In genomic region chr13:90824027-90824426, GRCh38 we compare ENCODE assay signal across 24 cellular contexts.
"Had no signal": no experiment of that assay in that cellular context is flagged by ENCODE, and none has a peak within 500 bp of the region (broad histone marks: within the 10 kb centered on the region; RNA-seq: fewer than 3 reads in every experiment).

No MANE protein-coding gene starts in this region.

- H3K9me3 ChIP-seq: esophagus muscularis mucosa, heart right ventricle, lower lobe of right lung, neutrophil, pancreas, right lobe of liver, suprapubic skin, transverse colon, upper lobe of right lung, uterus had no signal

- H3K27ac ChIP-seq: coronary artery, esophagus muscularis mucosa, heart right ventricle, lower lobe of right lung, neutrophil, pancreas, right lobe of liver, suprapubic skin, upper lobe of right lung, uterus had no signal

- H3K36me3 ChIP-seq: esophagus muscularis mucosa, heart right ventricle, lower lobe of right lung, neutrophil, pancreas, right lobe of liver, suprapubic skin, transverse colon, upper lobe of right lung, uterus had no signal

- H3K27me3 ChIP-seq: esophagus muscularis mucosa, heart right ventricle, neutrophil, pancreas, right lobe of liver, suprapubic skin, transverse colon, upper lobe of right lung, uterus had no signal

- H3K4me3 ChIP-seq: coronary artery, esophagus muscularis mucosa, heart right ventricle, lower lobe of right lung, pancreas, right lobe of liver, suprapubic skin, transverse colon, upper lobe of right lung, uterus had no signal

- DNase-seq: dermis blood vessel endothelial cell; effector memory CD4-positive, alpha-beta T cell; foreskin melanocyte; glutamatergic neuron; heart right ventricle; hippocampal formation; left ventricle myocardium superior; lower lobe of right lung; naive B cell; pancreas; right lobe of liver; small intestine; stimulated activated CD4-positive, alpha-beta T cell treated with anti-CD3 and anti-CD28 coated beads, Interleukin-15, amount 100 ng/mL, for 24 hours; stimulated activated CD4-positive, alpha-beta T cell treated with anti-CD3 and anti-CD28 coated beads, Interleukin-2, amount 100 ng/mL, for 48 hours; stimulated activated naive B cell treated with anti-CD40 and anti-IgM and Interleukin-4, amounts not matched to agents 10 μg/mL and 1 μg/mL and 100 μg/mL, for 72 hours; stimulated activated naive CD8-positive, alpha-beta T cell treated with anti-CD3 and anti-CD28 coated beads, Interleukin-15, amount 100 ng/mL, for 72 hours; transverse colon; upper lobe of right lung; uterus had no signal

- ATAC-seq: heart right ventricle; left ventricle myocardium superior; lower lobe of right lung; natural killer cell treated with Interleukin-12 subunit alpha and Interleukin-12 subunit beta and Interleukin-15 and Interleukin-18, amount 100 ng/mL, for 72 hours; right lobe of liver; stimulated activated naive B cell treated with anti-CD40 and anti-IgM and Interleukin-4, amounts not matched to agents 10 μg/mL and 1 μg/mL and 100 μg/mL, for 72 hours; stimulated activated naive CD8-positive, alpha-beta T cell treated with anti-CD3 and anti-CD28 coated beads, Interleukin-15, amount 100 ng/mL, for 72 hours; upper lobe of right lung had no signal

- H3K4me1 ChIP-seq: esophagus muscularis mucosa, heart right ventricle, lower lobe of right lung, pancreas, right lobe of liver, suprapubic skin, transverse colon, upper lobe of right lung, uterus had no signal
